ENCODE assay signal across 30 cellular contexts in the genomic region with DNA sequence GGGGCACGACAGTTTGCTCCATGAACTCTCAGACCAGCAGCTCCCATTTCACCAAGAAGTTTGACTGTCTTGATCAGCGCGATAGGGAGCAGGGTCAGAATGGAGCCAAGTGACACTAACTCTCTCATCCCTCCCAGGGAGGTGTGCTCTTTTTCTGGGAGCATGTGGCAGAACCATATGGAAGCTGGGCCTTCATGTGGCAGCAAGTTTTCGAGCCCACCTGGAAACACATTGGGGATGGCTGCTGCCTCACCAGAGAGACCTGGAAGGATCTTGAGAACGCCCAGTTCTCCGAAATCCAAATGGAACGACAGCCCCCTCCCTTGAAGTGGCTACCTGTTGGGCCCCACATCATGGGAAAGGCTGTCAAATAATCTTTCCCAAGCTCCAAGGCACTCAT. TPM values are rescaled to one million over a fixed set of nuclear protein-coding genes. Genes with fewer than 3 reads are reported as not detected.
"Had no signal": no experiment of that assay in that cellular context is flagged by ENCODE, and none has a peak within 500 bp of the region (broad histone marks: within the 10 kb centered on the region; RNA-seq: fewer than 3 reads in every experiment).

No MANE protein-coding gene starts in this region.

- H3K36me3 Mint-ChIP-seq: activated naive CD8-positive, alpha-beta T cell treated with anti-CD3 and anti-CD28 coated beads, Interleukin-2, amount 10 ng/mL, durations not matched to agents 7 days and 5 days; naive thymus-derived CD4-positive, alpha-beta T cell; T-cell had no signal

- ATAC-seq: activated CD4-positive, CD25-positive, alpha-beta regulatory T cell treated with anti-CD3 and anti-CD28 coated beads, Interleukin-2, amount 50 U/mL, for 24 hours; activated T-cell treated with anti-CD3 and anti-CD28 coated beads, Interleukin-2, amount 50 U/mL, for 72 hours; foreskin keratinocyte; naive thymus-derived CD4-positive, alpha-beta T cell; T-cell had no signal

- H3K27ac ChIP-seq: breast epithelium, foreskin keratinocyte, testis, VCaP had no signal

- H3K4me3 Mint-ChIP-seq: activated CD4-positive, alpha-beta memory T cell treated with anti-CD3 and anti-CD28 coated beads, Interleukin-2, amount 10 ng/mL, durations not matched to agents 7 days and 5 days; activated CD4-positive, alpha-beta T cell treated with anti-CD3 and anti-CD28 coated beads, Interleukin-2, amount 10 ng/mL, durations not matched to agents 24 days and 14 days; activated naive CD4-positive, alpha-beta T cell treated with anti-CD3 and anti-CD28 coated beads for 36 hours; activated naive CD8-positive, alpha-beta T cell treated with anti-CD3 and anti-CD28 coated beads, Interleukin-2, amount 10 ng/mL, durations not matched to agents 7 days and 5 days; activated T-cell treated with anti-CD3 and anti-CD28 coated beads, Interleukin-2, amount 50 U/mL, for 72 hours; dendritic cell treated with granulocyte-macrophage colony-stimulating factor and Interleukin-4, amounts not matched to agents 40 ng/mL and 50 ng/mL, for 4 days; naive thymus-derived CD4-positive, alpha-beta T cell; neural crest cell; T-cell; T-helper 2 cell treated with Interferon-gamma antibody and Interleukin-4, amounts not matched to agents 5 μg/mL and 100 μg/mL, for 36 hours had no signal

- H3K36me3 ChIP-seq: breast epithelium had no signal

- DNase-seq: activated CD4-positive, alpha-beta memory T cell treated with anti-CD3 and anti-CD28 coated beads, Interleukin-2, amount 10 ng/mL, durations not matched to agents 7 days and 5 days; activated CD4-positive, alpha-beta T cell treated with anti-CD3 and anti-CD28 coated beads, Interleukin-2, amount 10 ng/mL, durations not matched to agents 24 days and 14 days; activated effector memory CD4-positive, alpha-beta T cell treated with Interleukin-2 at 50 U/mL for 16 hours; activated naive CD4-positive, alpha-beta T cell treated with anti-CD3 and anti-CD28 coated beads for 36 hours; activated naive CD8-positive, alpha-beta T cell treated with anti-CD3 and anti-CD28 coated beads, Interleukin-2, amount 10 ng/mL, durations not matched to agents 7 days and 5 days; activated T-cell treated with anti-CD3 and anti-CD28 coated beads, Interleukin-2, amount 50 U/mL, for 72 hours; amniotic stem cell; cerebellar nuclear complex; effector CD4-positive, alpha-beta T cell; foreskin keratinocyte; hippocampal formation; mesendoderm; naive thymus-derived CD4-positive, alpha-beta T cell; occipital lobe; small intestine; stimulated activated CD4-positive, alpha-beta T cell treated with anti-CD3 and anti-CD28 coated beads, Interleukin-2, amount 100 ng/mL, for 48 hours; stimulated activated naive CD4-positive, alpha-beta T cell; T-cell; testis; trophoblast cell had no signal

- H3K4me1 ChIP-seq: breast epithelium, foreskin keratinocyte had no signal

- H3K9me3 ChIP-seq: breast epithelium, testis had no signal

- H3K27ac Mint-ChIP-seq: activated CD4-positive, alpha-beta memory T cell treated with anti-CD3 and anti-CD28 coated beads, Interleukin-2, amount 10 ng/mL, durations not matched to agents 7 days and 5 days; activated CD4-positive, alpha-beta T cell treated with anti-CD3 and anti-CD28 coated beads, Interleukin-2, amount 10 ng/mL, durations not matched to agents 24 days and 14 days; activated naive CD4-positive, alpha-beta T cell treated with anti-CD3 and anti-CD28 coated beads for 36 hours; activated naive CD8-positive, alpha-beta T cell treated with anti-CD3 and anti-CD28 coated beads, Interleukin-2, amount 10 ng/mL, durations not matched to agents 7 days and 5 days; activated T-cell treated with anti-CD3 and anti-CD28 coated beads, Interleukin-2, amount 50 U/mL, for 72 hours; dendritic cell treated with granulocyte-macrophage colony-stimulating factor and Interleukin-4, amounts not matched to agents 40 ng/mL and 50 ng/mL, for 4 days; T-helper 2 cell treated with Interferon-gamma antibody and Interleukin-4, amounts not matched to agents 5 μg/mL and 100 μg/mL, for 36 hours had no signal

- H3K4me3 ChIP-seq: breast epithelium, testis had no signal

- H3K9me3 Mint-ChIP-seq: activated CD4-positive, alpha-beta memory T cell treated with anti-CD3 and anti-CD28 coated beads, Interleukin-2, amount 10 ng/mL, durations not matched to agents 7 days and 5 days; activated CD4-positive, alpha-beta T cell treated with anti-CD3 and anti-CD28 coated beads, Interleukin-2, amount 10 ng/mL, durations not matched to agents 24 days and 14 days; activated naive CD4-positive, alpha-beta T cell treated with anti-CD3 and anti-CD28 coated beads for 36 hours; activated naive CD8-positive, alpha-beta T cell treated with anti-CD3 and anti-CD28 coated beads, Interleukin-2, amount 10 ng/mL, durations not matched to agents 7 days and 5 days; activated T-cell treated with anti-CD3 and anti-CD28 coated beads, Interleukin-2, amount 50 U/mL, for 72 hours; dendritic cell treated with granulocyte-macrophage colony-stimulating factor and Interleukin-4, amounts not matched to agents 40 ng/mL and 50 ng/mL, for 4 days; neural crest cell; T-cell; T-helper 2 cell treated with Interferon-gamma antibody and Interleukin-4, amounts not matched to agents 5 μg/mL and 100 μg/mL, for 36 hours had no signal

- H3K27me3 ChIP-seq: breast epithelium, testis had no signal

RNA-seq across cellular contexts. Expression of a gene that starts 24.0 kb away (rescaled TPM):
- polyA plus RNA-seq: naive thymus-derived CD4-positive, alpha-beta T cell had no signal

RNA-seq across cellular contexts. Expression of a gene that starts 47.0 kb away (rescaled TPM):
- total RNA-seq: activated CD4-positive, alpha-beta memory T cell treated with anti-CD3 and anti-CD28 coated beads, Interleukin-2, amount 10 ng/mL, durations not matched to agents 7 days and 5 days; activated CD4-positive, alpha-beta T cell treated with anti-CD3 and anti-CD28 coated beads, Interleukin-2, amount 10 ng/mL, durations not matched to agents 24 days and 14 days; activated naive CD4-positive, alpha-beta T cell treated with anti-CD3 and anti-CD28 coated beads for 36 hours; activated naive CD8-positive, alpha-beta T cell treated with anti-CD3 and anti-CD28 coated beads, Interleukin-2, amount 10 ng/mL, durations not matched to agents 7 days and 5 days; activated T-cell treated with anti-CD3 and anti-CD28 coated beads, Interleukin-2, amount 50 U/mL, for 72 hours; breast epithelium; foreskin keratinocyte; lower leg skin; mucosa of gallbladder; naive thymus-derived CD4-positive, alpha-beta T cell; neural crest cell; occipital lobe; renal cortical epithelial cell; T-cell; testis had no signal
- polyA plus RNA-seq: esophagus; foreskin keratinocyte; naive thymus-derived CD4-positive, alpha-beta T cell; small intestine had no signal
